In genomic region chr17:67393809-67394418, GRCh38 we compare ENCODE assay signal across 17 cellular contexts. TPM values are rescaled to one million over a fixed set of nuclear protein-coding genes. Genes with fewer than 3 reads are reported as not detected.
A peak's percentile ranks its signal among the peaks of the same experiment; 100 is the strongest.
DNase-seq lines count a peak whose midpoint lies in the region; ATAC-seq and TF ChIP-seq lines count a peak whose summit lies in the region.
"Had no signal": no experiment of that assay in that cellular context is flagged by ENCODE, and none has a peak within 500 bp of the region (broad histone marks: within the 10 kb centered on the region; RNA-seq: fewer than 3 reads in every experiment).

No MANE protein-coding gene starts in this region.

- H3K36me3 Mint-ChIP-seq in activated CD8-positive, alpha-beta memory T cell treated with anti-CD3 and anti-CD28 coated beads, Interleukin-2, amount 10 ng/mL, durations not matched to agents 7 days and 5 days, result peaks cover 41% of the 10 kb centered on the region
- H3K36me3 Mint-ChIP-seq in CD4-positive, alpha-beta T cell (ENCODE audit: low read depth), result peaks cover 53% of the 10 kb centered on the region
- peaks cover 20% of the 10 kb centered on the region for H3K36me3 Mint-ChIP-seq in WTC11
- peaks cover 0 to 34% (median 18%) of the 10 kb centered on the region in 5 donors for H3K36me3 Mint-ChIP-seq in naive thymus-derived CD4-positive, alpha-beta T cell

- intact Hi-C loops in CD4-positive, alpha-beta T cell (cut with DNase I, micrococcal nuclease), result no loop called here
- intact Hi-C loops in naive thymus-derived CD4-positive, alpha-beta T cell (cut with micrococcal nuclease), result no loop called here

- peaks cover 65% of the 10 kb centered on the region for H3K4me1 Mint-ChIP-seq in activated CD8-positive, alpha-beta memory T cell treated with anti-CD3 and anti-CD28 coated beads, Interleukin-2, amount 10 ng/mL, durations not matched to agents 7 days and 5 days
- H3K4me1 Mint-ChIP-seq in CD4-positive, alpha-beta T cell (ENCODE audit: low read depth), result peaks cover 65% of the 10 kb centered on the region
- peaks cover 14% of the 10 kb centered on the region for H3K4me1 Mint-ChIP-seq in WTC11
- peaks cover 38 to 88% (median 62%) of the 10 kb centered on the region in 7 donors for H3K4me1 Mint-ChIP-seq in naive thymus-derived CD4-positive, alpha-beta T cell

- no peaks in the 10 kb centered on the region for H3K9me3 Mint-ChIP-seq in activated CD8-positive, alpha-beta memory T cell treated with anti-CD3 and anti-CD28 coated beads, Interleukin-2, amount 10 ng/mL, durations not matched to agents 7 days and 5 days (ENCODE audit: low read depth)
- peaks cover 3% of the 10 kb centered on the region for H3K9me3 Mint-ChIP-seq in CD4-positive, alpha-beta T cell
- no peaks in the 10 kb centered on the region for H3K9me3 Mint-ChIP-seq in WTC11
- peaks cover 0 to 4% (median 0%) of the 10 kb centered on the region in 11 donors for H3K9me3 Mint-ChIP-seq in naive thymus-derived CD4-positive, alpha-beta T cell

- ATAC-seq in activated CD8-positive, alpha-beta memory T cell treated with anti-CD3 and anti-CD28 coated beads, Interleukin-2, amount 10 ng/mL, durations not matched to agents 7 days and 5 days, result no peak
- no peak for ATAC-seq in CD4-positive, alpha-beta T cell (ENCODE audit: poor library complexity)
- ATAC-seq in WTC11, result no peak
- no peak for ATAC-seq in naive thymus-derived CD4-positive, alpha-beta T cell

- no peak for TF ChIP-seq CTCF in CD4-positive, alpha-beta T cell (IDR thresholded peaks at IDR 0.05)
- TF ChIP-seq CTCF in WTC11 (IDR thresholded peaks at IDR 0.05), result no peak

- CTCF ChIA-PET in activated CD8-positive, alpha-beta memory T cell treated with anti-CD3 and anti-CD28 coated beads, Interleukin-2, amount 10 ng/mL, durations not matched to agents 7 days and 5 days (lab: Charles Lee), result interaction anchor here (0.7 to 1.8 kb wide), 4 partner anchors 15 to 82 kb away, joined by 3 to 6 read pairs (median 4); no protein-coding TSS in a partner anchor
- CTCF ChIA-PET in CD4-positive, alpha-beta T cell (lab: Charles Lee), result interaction anchor here (0.9 to 1.1 kb wide), 2 partner anchors 81 to 82 kb away, joined by 4 to 5 read pairs; no protein-coding TSS in a partner anchor
- CTCF ChIA-PET in WTC11 (lab: Charles Lee), result interaction anchor here (1.7 kb wide), 1 partner anchor 15 kb away, joined by 5 read pairs; no protein-coding TSS in a partner anchor
- CTCF ChIA-PET in naive thymus-derived CD4-positive, alpha-beta T cell (lab: Charles Lee), result interaction anchor here (0.5 to 1.0 kb wide), 4 partner anchors 15 to 38 kb away, joined by 3 to 4 read pairs (median 4); no protein-coding TSS in a partner anchor

- peak overlapping the region; percentile 77 for H3K27ac Mint-ChIP-seq in activated CD8-positive, alpha-beta memory T cell treated with anti-CD3 and anti-CD28 coated beads, Interleukin-2, amount 10 ng/mL, durations not matched to agents 7 days and 5 days
- peak overlapping the region; percentile 92 for H3K27ac Mint-ChIP-seq in CD4-positive, alpha-beta T cell
- no peak overlapping the region; the same call in 1 of the 2 replicates for H3K27ac Mint-ChIP-seq in WTC11
- H3K27ac Mint-ChIP-seq in naive thymus-derived CD4-positive, alpha-beta T cell, result peak overlapping the region in 8 of 9 donors; percentile 46 to 99 (median 86)

- H3K4me3 ChIP-seq in naive thymus-derived CD4-positive, alpha-beta T cell (ENCODE audit: low read length), result no peak overlapping the region
- H3K4me3 ChIP-seq: BLaER1 had no signal

- DNase-seq in activated CD8-positive, alpha-beta memory T cell treated with anti-CD3 and anti-CD28 coated beads, Interleukin-2, amount 10 ng/mL, durations not matched to agents 7 days and 5 days, result no peak
- DNase-seq in activated CD8-positive, alpha-beta memory T cell treated with anti-CD3 and anti-CD28 coated beads for 24 hours, result no peak
- no peak for DNase-seq in CD4-positive, alpha-beta T cell
- DNase-seq in WTC11 (ENCODE audit: low spot score) (no peak), hippocampal formation (lab: John Stamatoyannopoulos, UW) (no peak), dermis blood vessel endothelial cell (no peak), foreskin melanocyte (no peak)
- DNase-seq in naive thymus-derived CD4-positive, alpha-beta T cell, result no peak
- DNase-seq: COR-L47, DMS153, KBM-7, MV-4-11, NCI-H1417 treated with DMSO at 0.1 percent for 48 hours, NCI-H2029, NCI-H748 treated with DMSO at 0.1 percent for 48 hours, OCI-M1 had no signal

- no peak overlapping the region for H3K27ac ChIP-seq in CD4-positive, alpha-beta T cell (ENCODE audit: low read depth, low read length)
- H3K27ac ChIP-seq in naive thymus-derived CD4-positive, alpha-beta T cell (ENCODE audit: low read depth, low read length), result no peak overlapping the region
- H3K27ac ChIP-seq: BLaER1 had no signal

- H3K4me1 ChIP-seq in naive thymus-derived CD4-positive, alpha-beta T cell (ENCODE audit: control insufficient read depth in 2 of 2, insufficient read depth in 2 of 2, low read length in 2 of 2), result peaks cover 23 to 51% of the 10 kb centered on the region in 2 donors

- H3K36me3 ChIP-seq in naive thymus-derived CD4-positive, alpha-beta T cell (ENCODE audit: control insufficient read depth in 2 of 3, insufficient read depth in 3 of 3, low read length in 3 of 3), result peaks cover 0 to 5% (median 0%) of the 10 kb centered on the region in 3 experiments

- POLR2A ChIA-PET in CD4-positive, alpha-beta T cell (lab: Charles Lee), result interaction anchor here (1.0 kb wide), 1 partner anchor 29 kb away, joined by 4 read pairs; no protein-coding TSS in a partner anchor
- POLR2A ChIA-PET in WTC11 (lab: Charles Lee), result no interaction called here
- POLR2A ChIA-PET in naive thymus-derived CD4-positive, alpha-beta T cell (lab: Charles Lee), result interaction anchor here (1.1 to 1.4 kb wide), 3 partner anchors 8 to 81 kb away, joined by 3 to 4 read pairs (median 3); no protein-coding TSS in a partner anchor

- no peaks in the 10 kb centered on the region for H3K27me3 Mint-ChIP-seq in activated CD8-positive, alpha-beta memory T cell treated with anti-CD3 and anti-CD28 coated beads, Interleukin-2, amount 10 ng/mL, durations not matched to agents 7 days and 5 days
- no peaks in the 10 kb centered on the region for H3K27me3 Mint-ChIP-seq in CD4-positive, alpha-beta T cell
- H3K27me3 Mint-ChIP-seq in WTC11 (ENCODE audit: low read depth), result no peaks in the 10 kb centered on the region
- H3K27me3 Mint-ChIP-seq in naive thymus-derived CD4-positive, alpha-beta T cell, result no peaks in the 10 kb centered on the region

- H3K27me3 ChIP-seq in CD4-positive, alpha-beta T cell (ENCODE audit: control insufficient read depth, insufficient read depth, low read length), result no peaks in the 10 kb centered on the region
- no peaks in the 10 kb centered on the region for H3K27me3 ChIP-seq in naive thymus-derived CD4-positive, alpha-beta T cell (ENCODE audit: control insufficient read depth in 2 of 2, insufficient read depth in 2 of 2, low read length in 2 of 2)
- H3K27me3 ChIP-seq: BLaER1 had no signal

- peak overlapping the region; percentile 32 for H3K4me3 Mint-ChIP-seq in activated CD8-positive, alpha-beta memory T cell treated with anti-CD3 and anti-CD28 coated beads, Interleukin-2, amount 10 ng/mL, durations not matched to agents 7 days and 5 days
- H3K4me3 Mint-ChIP-seq in CD4-positive, alpha-beta T cell, result peak overlapping the region; percentile 7
- no peak overlapping the region for H3K4me3 Mint-ChIP-seq in WTC11
- peak overlapping the region in 1 of 10 donors; percentile 87 for H3K4me3 Mint-ChIP-seq in naive thymus-derived CD4-positive, alpha-beta T cell

- H3K9me3 ChIP-seq in CD4-positive, alpha-beta T cell (ENCODE audit: control insufficient read depth, low read length), result no peaks in the 10 kb centered on the region
- H3K9me3 ChIP-seq in naive thymus-derived CD4-positive, alpha-beta T cell (ENCODE audit: control insufficient read depth in 2 of 3, low read length in 3 of 3), result no peaks in the 10 kb centered on the region

TF ChIP-seq in WTC11, 78 proteins besides CTCF, POLR2A, EP300 and RAD21 (continues in another document):
- TF ChIP-seq NFE2L1 (CRISPR knock-in tag; IDR thresholded peaks at IDR 0.05) (no peak), ZNF121 (CRISPR knock-in tag; IDR thresholded peaks at IDR 0.05) (peak; percentile 56; the same call in 1 of the 2 replicates), TEAD4 (CRISPR knock-in tag; IDR thresholded peaks at IDR 0.05) (no peak)

RNA-seq across cellular contexts. Expression of gene PITPNC1, which starts 16.8 kb away (rescaled TPM):
- 10 to 100 TPM; 44.9 to 67.6 TPM for total RNA-seq in activated CD8-positive, alpha-beta memory T cell treated with anti-CD3 and anti-CD28 coated beads, Interleukin-2, amount 10 ng/mL, durations not matched to agents 7 days and 5 days
- 10 to 100 TPM; 80.2 to 83.4 TPM for total RNA-seq in CD4-positive, alpha-beta T cell
- 36.9 to 42.0 TPM (median 39.8 TPM) in 3 replicates for total RNA-seq in WTC11 (2021)
- total RNA-seq in naive thymus-derived CD4-positive, alpha-beta T cell, result 100 to 1,000 TPM in 2 of 5 experiments, 10 to 100 TPM in 3; 53.1 to 108 (median 99.6) TPM
- 100 to 1,000 TPM; 117 to 148 TPM for polyA plus RNA-seq in naive thymus-derived CD4-positive, alpha-beta T cell
- total RNA-seq in dermis blood vessel endothelial cell, result 28.6 and 32.0 TPM in 2 replicates

RNA-seq across cellular contexts. Expression of gene PSMD12, which starts 27.5 kb away (rescaled TPM):
- total RNA-seq in activated CD8-positive, alpha-beta memory T cell treated with anti-CD3 and anti-CD28 coated beads, Interleukin-2, amount 10 ng/mL, durations not matched to agents 7 days and 5 days, result 10 to 100 TPM; 52.8 to 63.2 TPM
- 10 to 100 TPM; 49.3 to 52.5 TPM for total RNA-seq in CD4-positive, alpha-beta T cell
- 58.9 to 66.9 TPM (median 59.0 TPM) in 3 replicates for total RNA-seq in WTC11 (2021)
- 10 to 100 TPM; 35.8 to 54.4 (median 40.5) TPM for total RNA-seq in naive thymus-derived CD4-positive, alpha-beta T cell
- 10 to 100 TPM; 30.4 to 37.1 TPM for polyA plus RNA-seq in naive thymus-derived CD4-positive, alpha-beta T cell
- 22.8 and 48.4 TPM in 2 replicates for total RNA-seq in dermis blood vessel endothelial cell
